In the genomic region with DNA sequence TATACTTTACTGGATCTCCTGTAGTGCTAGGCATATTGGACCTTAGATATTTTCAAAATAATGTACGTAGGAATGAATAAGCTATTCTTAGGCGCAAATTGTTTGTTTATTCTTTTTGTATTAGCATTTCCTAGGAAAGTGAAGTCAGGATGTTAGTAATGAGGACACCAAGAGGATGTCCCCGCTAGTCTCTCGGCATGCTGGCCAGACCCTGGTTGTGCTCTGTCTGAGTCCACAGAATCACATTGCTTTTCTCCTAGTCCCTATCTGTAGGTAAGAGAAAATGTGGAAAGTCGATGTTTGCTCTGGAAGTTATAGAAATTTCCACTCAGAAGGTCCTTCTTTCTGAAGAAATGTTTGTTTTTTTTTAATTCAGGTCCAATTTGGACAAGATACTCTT, we compare ENCODE assay signal across 27 cellular contexts.
"Had no signal": no experiment of that assay in that cellular context is flagged by ENCODE, and none has a peak within 500 bp of the region (broad histone marks: within the 10 kb centered on the region; RNA-seq: fewer than 3 reads in every experiment).

No MANE protein-coding gene starts in this region.

- DNase-seq: natural killer cell; occipital lobe; ovary; posterior cingulate gyrus; psoas muscle; right cardiac atrium; right lobe of liver; sigmoid colon; small intestine; stimulated activated CD4-positive, alpha-beta T cell treated with anti-CD3 and anti-CD28 coated beads, Interleukin-15, amount 100 ng/mL, for 24 hours; stimulated activated CD4-positive, alpha-beta T cell treated with anti-CD3 and anti-CD28 coated beads, Interleukin-2, amount 100 ng/mL, for 24 hours; stimulated activated CD4-positive, alpha-beta T cell treated with anti-CD3 and anti-CD28 coated beads, Interleukin-2, amount 100 ng/mL, for 48 hours; stimulated activated CD4-positive, alpha-beta T cell treated with anti-CD3 and anti-CD28 coated beads, Interleukin-4, amount 100 ng/mL, for 24 hours; stimulated activated naive B cell treated with anti-CD40 and anti-IgM and Interleukin-4, amounts not matched to agents 10 μg/mL and 1 μg/mL and 100 μg/mL, for 72 hours; stimulated activated naive CD4-positive, alpha-beta T cell treated with Interleukin-2 at 50 U/mL for 16 hours; stomach; thyroid gland; upper lobe of left lung; uterus had no signal

- H3K4me3 Mint-ChIP-seq: natural killer cell; nephron; neural progenitor cell; stimulated activated effector memory CD8-positive, alpha-beta T cell treated with anti-CD3 and anti-CD28 coated beads, Interleukin-12 subunit alpha, Interleukin-12 subunit beta, amount 100 ng/mL, for 72 hours; stimulated activated naive B cell treated with anti-CD40 and anti-IgM and Interleukin-4, amounts not matched to agents 10 μg/mL and 1 μg/mL and 100 μg/mL, for 72 hours; stimulated activated naive CD8-positive, alpha-beta T cell treated with anti-CD3 and anti-CD28 coated beads, Interleukin-15, Interleukin-2, amounts not matched to agents 100 ng/mL and 50 ng/mL, for 24 hours had no signal

- H3K9me3 ChIP-seq: ovary, psoas muscle, right lobe of liver, sigmoid colon, stomach, thoracic aorta, thyroid gland, tibial nerve, upper lobe of left lung, uterus had no signal

- H2AFZ ChIP-seq: neural progenitor cell, parathyroid adenoma had no signal

- H3K4me1 ChIP-seq: neural progenitor cell, parathyroid adenoma, psoas muscle, right lobe of liver, sigmoid colon, stomach, uterus had no signal

- ATAC-seq: natural killer cell; psoas muscle; right cardiac atrium; right lobe of liver; stimulated activated effector memory CD8-positive, alpha-beta T cell treated with anti-CD3 and anti-CD28 coated beads, Interleukin-12 subunit alpha, Interleukin-12 subunit beta, amount 100 ng/mL, for 72 hours; stimulated activated naive B cell treated with anti-CD40 and anti-IgM and Interleukin-4, amounts not matched to agents 10 μg/mL and 1 μg/mL and 100 μg/mL, for 72 hours had no signal

- H3K27ac ChIP-seq: neural progenitor cell, ovary, parathyroid adenoma, psoas muscle, right lobe of liver, sigmoid colon, stomach, thoracic aorta, thyroid gland, tibial nerve, upper lobe of left lung, uterus had no signal

- H3K36me3 Mint-ChIP-seq: natural killer cell; neural progenitor cell; stimulated activated effector memory CD8-positive, alpha-beta T cell treated with anti-CD3 and anti-CD28 coated beads, Interleukin-12 subunit alpha, Interleukin-12 subunit beta, amount 100 ng/mL, for 72 hours; stimulated activated naive B cell treated with anti-CD40 and anti-IgM and Interleukin-4, amounts not matched to agents 10 μg/mL and 1 μg/mL and 100 μg/mL, for 72 hours had no signal

- H3K36me3 ChIP-seq: neural progenitor cell, ovary, right lobe of liver, sigmoid colon, stomach, thoracic aorta, thyroid gland, tibial nerve, upper lobe of left lung, uterus had no signal

- H3K4me3 ChIP-seq: neural progenitor cell, ovary, psoas muscle, right lobe of liver, sigmoid colon, stomach, thoracic aorta, thyroid gland, tibial nerve, upper lobe of left lung, uterus had no signal

- H3K4me1 Mint-ChIP-seq: natural killer cell; neural progenitor cell; stimulated activated effector memory CD8-positive, alpha-beta T cell treated with anti-CD3 and anti-CD28 coated beads, Interleukin-12 subunit alpha, Interleukin-12 subunit beta, amount 100 ng/mL, for 72 hours; stimulated activated naive B cell treated with anti-CD40 and anti-IgM and Interleukin-4, amounts not matched to agents 10 μg/mL and 1 μg/mL and 100 μg/mL, for 72 hours had no signal

- H3K27me3 Mint-ChIP-seq: progenitor cell of endocrine pancreas; stimulated activated naive CD8-positive, alpha-beta T cell treated with anti-CD3 and anti-CD28 coated beads, Interleukin-15, Interleukin-2, amounts not matched to agents 100 ng/mL and 50 ng/mL, for 24 hours had no signal

- H3K9me3 Mint-ChIP-seq: natural killer cell; nephron; neural progenitor cell; stimulated activated effector memory CD8-positive, alpha-beta T cell treated with anti-CD3 and anti-CD28 coated beads, Interleukin-12 subunit alpha, Interleukin-12 subunit beta, amount 100 ng/mL, for 72 hours; stimulated activated naive B cell treated with anti-CD40 and anti-IgM and Interleukin-4, amounts not matched to agents 10 μg/mL and 1 μg/mL and 100 μg/mL, for 72 hours; stimulated activated naive CD8-positive, alpha-beta T cell treated with anti-CD3 and anti-CD28 coated beads, Interleukin-15, Interleukin-2, amounts not matched to agents 100 ng/mL and 50 ng/mL, for 24 hours had no signal

- H3K27me3 ChIP-seq: neural progenitor cell, ovary, right lobe of liver, sigmoid colon, stomach, thyroid gland, tibial nerve, upper lobe of left lung, uterus had no signal

- H3K27ac Mint-ChIP-seq: natural killer cell; nephron; neural progenitor cell; progenitor cell of endocrine pancreas; stimulated activated effector memory CD8-positive, alpha-beta T cell treated with anti-CD3 and anti-CD28 coated beads, Interleukin-12 subunit alpha, Interleukin-12 subunit beta, amount 100 ng/mL, for 72 hours; stimulated activated naive B cell treated with anti-CD40 and anti-IgM and Interleukin-4, amounts not matched to agents 10 μg/mL and 1 μg/mL and 100 μg/mL, for 72 hours; stimulated activated naive CD8-positive, alpha-beta T cell treated with anti-CD3 and anti-CD28 coated beads, Interleukin-15, Interleukin-2, amounts not matched to agents 100 ng/mL and 50 ng/mL, for 24 hours had no signal

- H3K4me2 ChIP-seq: neural progenitor cell had no signal

- H3K79me2 ChIP-seq: parathyroid adenoma had no signal
